Comparison of ENCODE assay signal across 1 cellular context in the genomic region with DNA sequence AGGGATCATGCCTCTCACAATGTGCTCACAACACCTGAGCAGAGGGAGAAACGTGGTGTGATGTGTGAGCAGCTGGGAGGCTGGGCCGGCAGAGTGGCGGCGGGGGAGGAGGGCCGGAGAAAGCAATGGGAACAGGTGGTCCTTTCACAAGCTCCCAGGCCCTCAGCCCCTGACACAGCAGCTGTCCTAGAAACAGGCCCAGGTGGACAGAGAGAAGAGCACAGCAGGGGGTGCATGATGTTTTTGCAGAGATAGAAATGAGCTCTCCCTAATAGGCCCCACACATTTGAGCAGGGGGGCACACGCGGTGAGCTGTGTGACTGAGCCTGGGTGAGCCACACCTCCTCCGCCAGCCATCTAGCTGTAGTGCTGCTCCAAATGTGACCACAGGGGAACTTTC.
TF ChIP-seq lines count a peak whose summit lies in the region.

No MANE protein-coding gene starts in this region.

TF ChIP-seq in HepG2, 621 proteins besides CTCF, POLR2A, EP300 and RAD21:
- TF ChIP-seq BORCS8-MEF2B (CRISPR knock-in tag; IDR thresholded peaks at IDR 0.05): no peak
- TF ChIP-seq, protein P1, sequence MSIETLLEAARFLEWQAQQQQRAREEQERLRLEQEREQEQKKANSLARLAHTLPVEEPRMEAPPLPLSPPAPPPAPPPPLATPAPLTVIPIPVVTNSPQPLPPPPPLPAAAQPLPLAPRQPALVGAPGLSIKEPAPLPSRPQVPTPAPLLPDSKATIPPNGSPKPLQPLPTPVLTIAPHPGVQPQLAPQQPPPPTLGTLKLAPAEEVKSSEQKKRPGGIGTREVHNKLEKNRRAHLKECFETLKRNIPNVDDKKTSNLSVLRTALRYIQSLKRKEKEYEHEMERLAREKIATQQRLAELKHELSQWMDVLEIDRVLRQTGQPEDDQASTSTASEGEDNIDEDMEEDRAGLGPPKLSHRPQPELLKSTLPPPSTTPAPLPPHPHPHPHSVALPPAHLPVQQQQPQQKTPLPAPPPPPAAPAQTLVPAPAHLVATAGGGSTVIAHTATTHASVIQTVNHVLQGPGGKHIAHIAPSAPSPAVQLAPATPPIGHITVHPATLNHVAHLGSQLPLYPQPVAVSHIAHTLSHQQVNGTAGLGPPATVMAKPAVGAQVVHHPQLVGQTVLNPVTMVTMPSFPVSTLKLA (IDR thresholded peaks at IDR 0.05): peak; percentile 17; the same call in 1 of the 2 replicates
